Comparison of ENCODE assay signal across 1 cellular context in the genomic region with DNA sequence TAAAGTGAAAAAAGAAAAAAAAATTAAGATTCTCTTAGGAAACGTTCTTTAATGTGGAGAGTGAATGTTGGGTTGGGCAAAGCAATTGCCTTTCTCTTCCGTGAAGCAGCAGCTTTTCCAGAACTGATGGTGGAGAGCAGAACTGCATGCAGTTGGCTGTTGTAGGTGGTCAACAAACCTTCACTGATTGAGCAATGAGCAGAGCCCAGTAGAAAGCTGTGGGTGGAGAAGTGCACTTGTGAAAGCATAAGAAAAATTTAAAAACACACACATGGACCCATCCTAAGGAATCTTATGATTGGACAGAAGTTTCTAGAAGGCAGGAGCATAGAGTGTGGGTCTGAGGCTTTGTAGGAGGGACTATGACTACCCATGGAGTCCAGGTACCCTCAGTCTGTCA.
TF ChIP-seq lines count a peak whose summit lies in the region.

No MANE protein-coding gene starts in this region.

TF ChIP-seq in SK-N-SH treated with all-trans-retinoic acid at 6 μM for 48 hours, 23 proteins besides CTCF, POLR2A, EP300 and RAD21 (continued from another document):
- TF ChIP-seq POU6F1 (CRISPR knock-in tag; IDR thresholded peaks at IDR 0.05; ENCODE audit: borderline replicate concordance, low read depth) (no peak), ZNF70 (CRISPR knock-in tag; IDR thresholded peaks at IDR 0.05) (no peak), CSRNP3 (CRISPR knock-in tag; IDR thresholded peaks at IDR 0.05) (no peak), ZNF8 (CRISPR knock-in tag; IDR thresholded peaks at IDR 0.05) (no peak), GLIS3 (CRISPR knock-in tag; IDR thresholded peaks at IDR 0.05) (no peak), TOX (CRISPR knock-in tag; IDR thresholded peaks at IDR 0.05; ENCODE audit: borderline replicate concordance) (no peak), ESRRG (CRISPR knock-in tag; IDR thresholded peaks at IDR 0.05) (no peak), ZFP3 (CRISPR knock-in tag; IDR thresholded peaks at IDR 0.05) (no peak)
